Comparison of ENCODE assay signal across 25 cellular contexts in the genomic region with DNA sequence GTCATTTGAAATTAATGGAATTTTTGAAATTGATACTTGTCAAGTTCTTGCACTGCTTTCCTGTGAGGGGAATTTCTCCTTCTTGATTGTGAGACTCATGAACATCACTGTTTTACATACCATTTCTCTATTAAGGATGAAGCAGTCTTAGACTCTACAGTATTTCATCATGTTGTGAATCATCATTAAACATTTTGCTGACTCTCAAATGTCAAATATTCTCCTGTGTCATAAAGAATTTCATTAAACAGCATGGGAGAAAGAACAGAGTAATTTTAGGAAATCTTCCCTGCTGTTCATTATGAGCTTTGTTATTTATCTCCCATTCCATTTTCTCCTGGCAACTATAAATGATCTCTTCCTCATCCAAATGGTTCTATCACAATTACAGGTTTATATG.
DNase-seq lines count a peak whose midpoint lies in the region; ATAC-seq and TF ChIP-seq lines count a peak whose summit lies in the region.
"Had no signal": no experiment of that assay in that cellular context is flagged by ENCODE, and none has a peak within 500 bp of the region (broad histone marks: within the 10 kb centered on the region; RNA-seq: fewer than 3 reads in every experiment).

No MANE protein-coding gene starts in this region.

- peaks cover 4% of the 10 kb centered on the region for H3K4me1 ChIP-seq in RWPE2 (ENCODE audit: insufficient read depth, poor library complexity, severe bottlenecking)
- H3K4me1 ChIP-seq: prostate gland had no signal

- H3K9me3 ChIP-seq in RWPE2 (ENCODE audit: severe bottlenecking) = no peaks in the 10 kb centered on the region
- H3K9me3 ChIP-seq: prostate gland had no signal

- H3K27ac ChIP-seq in RWPE2 (ENCODE audit: poor library complexity, severe bottlenecking) = no peak overlapping the region
- H3K27ac ChIP-seq: GM23248, KMS-11, neural progenitor cell, prostate gland, skin epidermis had no signal

- H3K9me3 Mint-ChIP-seq in glutamatergic neuron (ENCODE audit: unreplicated experiment) = peaks cover 2% of the 10 kb centered on the region

- ATAC-seq in RWPE2 (ENCODE audit: low read depth) (peak; percentile 33; the same call in 1 of the 3 replicates), HG03378 (IDR thresholded peaks at IDR 0.05; ENCODE audit: unreplicated experiment) (no peak)
- ATAC-seq: activated CD4-positive, alpha-beta T cell treated with anti-CD3 and anti-CD28 coated beads for 36 hours; activated naive CD4-positive, alpha-beta T cell treated with anti-CD3 and anti-CD28 coated beads, Interleukin-2, amount 50 U/mL, for 72 hours had no signal

- TF ChIP-seq CTCF in RWPE2 (IDR thresholded peaks at IDR 0.05; ENCODE audit: poor library complexity, severe bottlenecking) = no peak
- TF ChIP-seq CTCF in epithelial cell of esophagus (IDR thresholded peaks at IDR 0.05; ENCODE audit: insufficient read depth, low read depth, low read length, missing control alignments) = no peak
- TF ChIP-seq CTCF in glutamatergic neuron (IDR thresholded peaks at IDR 0.05; ENCODE audit: partially characterized antibody, unreplicated experiment) = no peak

- H3K36me3 ChIP-seq in RWPE2 (ENCODE audit: low read depth) = no peaks in the 10 kb centered on the region
- H3K36me3 ChIP-seq: neural progenitor cell, prostate gland had no signal

- H3K4me3 ChIP-seq in RWPE2 (ENCODE audit: severe bottlenecking) = no peak overlapping the region
- H3K4me3 ChIP-seq in epithelial cell of esophagus (ENCODE audit: low read length) = no peak overlapping the region
- H3K4me3 ChIP-seq: GM23248, neural progenitor cell, prostate gland, skin epidermis had no signal

- H3K36me3 Mint-ChIP-seq in glutamatergic neuron (ENCODE audit: unreplicated experiment) = no peaks in the 10 kb centered on the region
- H3K36me3 Mint-ChIP-seq: activated naive CD4-positive, alpha-beta T cell treated with anti-CD3 and anti-CD28 coated beads, Interleukin-2, amount 50 U/mL, for 72 hours; brain; CD4-positive, CD25-positive, alpha-beta regulatory T cell; neural progenitor cell had no signal

- H3K27me3 ChIP-seq in RWPE2 (ENCODE audit: insufficient read depth, poor library complexity, severe bottlenecking) = no peaks in the 10 kb centered on the region
- H3K27me3 ChIP-seq: neural progenitor cell had no signal

- no peak overlapping the region for H3K27ac Mint-ChIP-seq in glutamatergic neuron (ENCODE audit: unreplicated experiment)
- H3K27ac Mint-ChIP-seq: activated CD4-positive, alpha-beta T cell treated with anti-CD3 and anti-CD28 coated beads for 36 hours; activated naive CD4-positive, alpha-beta T cell treated with anti-CD3 and anti-CD28 coated beads, Interleukin-2, amount 50 U/mL, for 72 hours; brain; CD4-positive, CD25-positive, alpha-beta regulatory T cell; neural progenitor cell had no signal

- H3K4me3 Mint-ChIP-seq in glutamatergic neuron (ENCODE audit: unreplicated experiment) = no peak overlapping the region
- H3K4me3 Mint-ChIP-seq: activated CD4-positive, alpha-beta T cell treated with anti-CD3 and anti-CD28 coated beads for 36 hours; brain; CD4-positive, CD25-positive, alpha-beta regulatory T cell; neural progenitor cell had no signal

- peak; percentile 71 for DNase-seq in EH (ENCODE audit: low read depth)
- no peak for DNase-seq in RWPE2 (ENCODE audit: low spot score)
- DNase-seq in epithelial cell of esophagus (ENCODE audit: low read depth) = peak; percentile 77
- peak; percentile 23 for DNase-seq in kidney tubule cell (ENCODE audit: low spot score)
- DNase-seq in hippocampal formation (lab: John Stamatoyannopoulos, UW) = no peak
- DNase-seq in glutamatergic neuron = no peak
- no peak for DNase-seq in HT-29 (ENCODE audit: low spot score)
- DNase-seq: activated CD4-positive, alpha-beta T cell treated with anti-CD3 and anti-CD28 coated beads for 36 hours; CD4-positive, CD25-positive, alpha-beta regulatory T cell; cortex of kidney; DMS153; GM23248; NCI-H1092; NCI-H2029 treated with DMSO at 0.1 percent for 48 hours; NCI-H510A; RPMI8226; stimulated activated CD4-positive, alpha-beta T cell treated with anti-CD3 and anti-CD28 coated beads, Interleukin-2, amount 100 ng/mL, for 24 hours; stimulated activated naive CD4-positive, alpha-beta T cell had no signal

- H3K27me3 Mint-ChIP-seq in glutamatergic neuron (ENCODE audit: unreplicated experiment) = no peaks in the 10 kb centered on the region
- H3K27me3 Mint-ChIP-seq: activated CD4-positive, alpha-beta T cell treated with anti-CD3 and anti-CD28 coated beads for 36 hours; brain; CD4-positive, CD25-positive, alpha-beta regulatory T cell had no signal

- no peaks in the 10 kb centered on the region for H3K4me1 Mint-ChIP-seq in glutamatergic neuron (ENCODE audit: low read depth, unreplicated experiment)
- H3K4me1 Mint-ChIP-seq: activated CD4-positive, alpha-beta T cell treated with anti-CD3 and anti-CD28 coated beads for 36 hours; CD4-positive, CD25-positive, alpha-beta regulatory T cell had no signal

Comparison
In these comparisons a context has a peak if more than half of its experiments do, and no peak if none do; other contexts are left out.
1. DNase-seq: peak in EH (single experiment), epithelial cell of esophagus (single experiment) and kidney tubule cell (single experiment); none in RWPE2 (single experiment), hippocampal formation (0 of 2), glutamatergic neuron (single experiment) and HT-29 (single experiment).